ENCODE assay signal across 8 cellular contexts in genomic region chr16:25048146-25048618, GRCh38. TPM values are rescaled to one million over a fixed set of nuclear protein-coding genes. Genes with fewer than 3 reads are reported as not detected.
DNase-seq lines count a peak whose midpoint lies in the region; ATAC-seq and TF ChIP-seq lines count a peak whose summit lies in the region.

No MANE protein-coding gene starts in this region.

- H3K4me2 ChIP-seq in BLaER1 = peak overlapping the region; percentile 82
- H3K4me2 ChIP-seq in MM.1S (ENCODE audit: low read depth, low read length) = peak overlapping the region; percentile 85

- no peak for TF ChIP-seq CTCF in MM.1S (IDR thresholded peaks at IDR 0.05; ENCODE audit: low read length)
- no peak for TF ChIP-seq CTCF in nephron progenitor cell (IDR thresholded peaks at IDR 0.05)

- peak overlapping the region; percentile 5 for H2AFZ ChIP-seq in MM.1S (ENCODE audit: low read length)

- H3K4me3 Mint-ChIP-seq in nephron progenitor cell = no peak overlapping the region

- no peaks in the 10 kb centered on the region for H3K9me3 ChIP-seq in BLaER1
- no peaks in the 10 kb centered on the region for H3K9me3 ChIP-seq in MM.1S (replicated peaks; ENCODE audit: insufficient read depth, low read length)

- H3K9me2 ChIP-seq in MM.1S (replicated peaks; ENCODE audit: insufficient read depth, low read length) = no peaks in the 10 kb centered on the region

- peaks cover 8% of the 10 kb centered on the region for H3K27me3 Mint-ChIP-seq in nephron progenitor cell (ENCODE audit: low read depth, poor library complexity)

- H3K36me3 Mint-ChIP-seq in nephron progenitor cell (ENCODE audit: low read depth) = no peaks in the 10 kb centered on the region

- H3K36me3 ChIP-seq in BLaER1 (no peaks in the 10 kb centered on the region), MM.1S (replicated peaks; ENCODE audit: insufficient read depth, low read length) (no peaks in the 10 kb centered on the region)

- ATAC-seq in GM21390 (IDR thresholded peaks at IDR 0.05; ENCODE audit: unreplicated experiment) = no peak
- no peak for ATAC-seq in esophagus mucosa
- ATAC-seq in HG03571 (IDR thresholded peaks at IDR 0.05; ENCODE audit: unreplicated experiment) = no peak

- DNase-seq in MM.1S (no peak), nephron progenitor cell (no peak), NCI-H82 treated with DMSO at 0.1 percent for 48 hours (lab: John Stamatoyannopoulos, UW; ENCODE audit: unreplicated experiment) (no peak)

- H3K4me3 ChIP-seq in BLaER1 (no peak overlapping the region; the same call in 1 of the 2 replicates), MM.1S (ENCODE audit: low read length) (peak overlapping the region; percentile 47)

- H3K79me2 ChIP-seq in MM.1S (ENCODE audit: low read length) = no peaks in the 10 kb centered on the region

- no peaks in the 10 kb centered on the region for H3K9me3 Mint-ChIP-seq in nephron progenitor cell

- peaks cover 25% of the 10 kb centered on the region for H3F3A ChIP-seq in MM.1S (ENCODE audit: insufficient read depth, low read length)

- peak overlapping the region; percentile 69 for H3K27ac Mint-ChIP-seq in nephron progenitor cell

- H4K20me1 ChIP-seq in BLaER1 (no peaks in the 10 kb centered on the region), MM.1S (ENCODE audit: insufficient read depth, low read length) (no peaks in the 10 kb centered on the region)

- H3K4me1 Mint-ChIP-seq in nephron progenitor cell = peaks cover 12% of the 10 kb centered on the region

- H3K9ac ChIP-seq in BLaER1 (peak overlapping the region; percentile 72; the same call in 1 of the 2 replicates), MM.1S (ENCODE audit: low read length) (peak overlapping the region; percentile 36; the same call in 1 of the 2 replicates)

- no peaks in the 10 kb centered on the region for H3K27me3 ChIP-seq in BLaER1
- no peaks in the 10 kb centered on the region for H3K27me3 ChIP-seq in MM.1S (replicated peaks; ENCODE audit: insufficient read depth, low read length)

- H3K27ac ChIP-seq in BLaER1 (peak overlapping the region; percentile 78), MM.1S (ENCODE audit: low read length) (peak overlapping the region; percentile 66; the same call in 1 of the 2 replicates), cingulate gyrus (ENCODE audit: low read depth, low read length) (peak overlapping the region; percentile 3)

- H3K4me1 ChIP-seq in BLaER1 (peaks cover 48% of the 10 kb centered on the region), MM.1S (ENCODE audit: low read length) (peaks cover 30% of the 10 kb centered on the region)

RNA-seq across cellular contexts. Expression of gene ARHGAP17, which starts 33.0 kb away (rescaled TPM):
- 33.0 TPM for total RNA-seq in esophagus mucosa

Comparison
In these comparisons a context has a peak if more than half of its experiments do, and no peak if none do; other contexts are left out.
1. H3K27ac ChIP-seq: peak in every context shown above with its lines; median percentile 78 in BLaER1; 66 in MM.1S; 3 in cingulate gyrus.